In genomic region chr1:89369331-89369730, GRCh38 we compare ENCODE assay signal across 10 cellular contexts. TPM values are rescaled to one million over a fixed set of nuclear protein-coding genes. Genes with fewer than 3 reads are reported as not detected.
"Had no signal": no experiment of that assay in that cellular context is flagged by ENCODE, and none has a peak within 500 bp of the region (broad histone marks: within the 10 kb centered on the region; RNA-seq: fewer than 3 reads in every experiment).

No MANE protein-coding gene starts in this region.

- H3K4me3 ChIP-seq: K562 had no signal

- H3K27ac ChIP-seq: HL-60, KMS-11 had no signal

- H3K27me3 Mint-ChIP-seq: IgD-negative memory B cell had no signal

- FAIRE-seq: HTR-8/SVneo had no signal

- H3K4me2 ChIP-seq: KMS-11 had no signal

- H3K36me3 Mint-ChIP-seq: IgD-negative memory B cell had no signal

- ATAC-seq: K562 had no signal

- H3K27ac Mint-ChIP-seq: IgD-negative memory B cell had no signal

- H3K4me3 Mint-ChIP-seq: IgD-negative memory B cell had no signal

- DNase-seq: IMR-90, KBM-7, KG1 had no signal

- H3K9ac ChIP-seq: KMS-11 had no signal

RNA-seq across cellular contexts. Expression of gene GBP6, which starts 5.5 kb away (rescaled TPM):
- total RNA-seq: HT-29, HT1080, IMR-90, K562 had no signal
- polyA plus RNA-seq: IgD-negative memory B cell, IMR-90, K562 had no signal
